In the genomic region with DNA sequence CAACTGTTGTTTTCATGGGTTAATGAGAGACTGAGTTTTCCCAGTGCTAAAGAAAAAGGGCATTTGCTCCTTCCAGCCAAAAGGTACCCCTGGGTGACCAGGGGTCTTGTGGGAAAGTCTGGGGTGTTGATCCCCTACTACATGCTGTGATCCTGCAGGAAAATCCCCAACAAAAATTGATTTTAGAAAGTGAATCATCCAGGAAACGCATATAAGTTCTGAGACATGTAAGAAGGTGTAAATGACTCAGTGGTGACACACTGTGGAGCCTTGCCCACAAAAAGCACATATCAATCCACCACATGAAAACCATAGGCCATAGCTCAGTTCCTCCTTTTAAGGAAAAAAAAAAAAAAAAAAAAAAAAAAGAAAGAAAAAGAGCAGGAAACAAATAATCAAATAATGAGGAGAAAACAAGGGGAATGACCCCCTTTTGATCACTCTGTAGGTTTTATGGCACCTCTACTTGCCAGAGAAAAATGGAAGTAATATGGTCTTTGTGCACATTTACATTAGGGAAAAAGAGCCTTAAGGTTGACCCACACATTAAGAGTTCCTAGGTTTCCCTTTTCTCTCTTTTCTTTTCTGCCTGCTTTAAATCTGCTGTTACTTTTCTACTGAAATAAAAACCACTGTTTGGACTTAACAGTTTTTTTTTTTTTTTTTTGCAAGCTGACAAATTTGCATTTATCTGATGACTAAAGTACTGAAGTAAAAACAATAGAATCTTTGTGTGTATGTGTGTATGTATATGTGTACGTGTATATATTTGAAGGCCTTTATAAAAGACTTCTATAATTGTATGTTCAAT, we compare ENCODE assay signal across 8 cellular contexts.
DNase-seq lines count a peak whose midpoint lies in the region; ATAC-seq and TF ChIP-seq lines count a peak whose summit lies in the region.

No MANE protein-coding gene starts in this region.

- H3K4me1 ChIP-seq in ES-I3 (ENCODE audit: insufficient read depth, low read length): peaks cover 14% of the 10 kb centered on the region
- no peaks in the 10 kb centered on the region for H3K4me1 ChIP-seq in heart left ventricle

- DNase-seq in astrocyte of the hippocampus (ENCODE audit: low read depth, low spot score) (peak; percentile 24), DMS79 (lab: John Stamatoyannopoulos, UW) (no peak), heart left ventricle (no peak), cortex of kidney (lab: John Stamatoyannopoulos, UW) (no peak), NCI-H1105 treated with DMSO at 0.1 percent for 48 hours (lab: John Stamatoyannopoulos, UW) (no peak)

- intact Hi-C loops in heart left ventricle (cut with DNase I): no loop called here

- WGBS in heart left ventricle, 4 donors: 67 to 81% (median 70%) methylated on average over 2 of the region's 2 CpGs

- TF ChIP-seq POLR2A in heart left ventricle (IDR thresholded peaks at IDR 0.05): no peak

- H3K27ac ChIP-seq in heart left ventricle: no peak overlapping the region

- H3K9me3 ChIP-seq in ES-I3 (ENCODE audit: control insufficient read depth, insufficient read depth, low read length) (peaks cover 9% of the 10 kb centered on the region), heart left ventricle (no peaks in the 10 kb centered on the region)

- TF ChIP-seq CTCF in heart left ventricle (IDR thresholded peaks at IDR 0.05): no peak

- no peak overlapping the region for H3K4me3 ChIP-seq in heart left ventricle

- no peaks in the 10 kb centered on the region for H3K27me3 ChIP-seq in heart left ventricle

- ATAC-seq in GM19468 (IDR thresholded peaks at IDR 0.05; ENCODE audit: extremely low read depth, unreplicated experiment): peak; percentile 76
- ATAC-seq in HG03520 (IDR thresholded peaks at IDR 0.05; ENCODE audit: unreplicated experiment): peak; percentile 99
- ATAC-seq in heart left ventricle: no peak

- H3K36me3 ChIP-seq in ES-I3 (ENCODE audit: insufficient read depth, low read length): no peaks in the 10 kb centered on the region
- H3K36me3 ChIP-seq in heart left ventricle: no peaks in the 10 kb centered on the region

- H3K9ac ChIP-seq in ES-I3 (ENCODE audit: low read depth, low read length): 0 out of 2 replicates have a peak overlapping the region, but pooled peaks have one; percentile 4

Comparison
In these comparisons a context has a peak if more than half of its experiments do, and no peak if none do; other contexts are left out.
1. ATAC-seq: peak in GM19468 (single experiment) and HG03520 (single experiment); none in heart left ventricle (0 of 4).